1 cellular context compared by ENCODE assay signal in the genomic region with DNA sequence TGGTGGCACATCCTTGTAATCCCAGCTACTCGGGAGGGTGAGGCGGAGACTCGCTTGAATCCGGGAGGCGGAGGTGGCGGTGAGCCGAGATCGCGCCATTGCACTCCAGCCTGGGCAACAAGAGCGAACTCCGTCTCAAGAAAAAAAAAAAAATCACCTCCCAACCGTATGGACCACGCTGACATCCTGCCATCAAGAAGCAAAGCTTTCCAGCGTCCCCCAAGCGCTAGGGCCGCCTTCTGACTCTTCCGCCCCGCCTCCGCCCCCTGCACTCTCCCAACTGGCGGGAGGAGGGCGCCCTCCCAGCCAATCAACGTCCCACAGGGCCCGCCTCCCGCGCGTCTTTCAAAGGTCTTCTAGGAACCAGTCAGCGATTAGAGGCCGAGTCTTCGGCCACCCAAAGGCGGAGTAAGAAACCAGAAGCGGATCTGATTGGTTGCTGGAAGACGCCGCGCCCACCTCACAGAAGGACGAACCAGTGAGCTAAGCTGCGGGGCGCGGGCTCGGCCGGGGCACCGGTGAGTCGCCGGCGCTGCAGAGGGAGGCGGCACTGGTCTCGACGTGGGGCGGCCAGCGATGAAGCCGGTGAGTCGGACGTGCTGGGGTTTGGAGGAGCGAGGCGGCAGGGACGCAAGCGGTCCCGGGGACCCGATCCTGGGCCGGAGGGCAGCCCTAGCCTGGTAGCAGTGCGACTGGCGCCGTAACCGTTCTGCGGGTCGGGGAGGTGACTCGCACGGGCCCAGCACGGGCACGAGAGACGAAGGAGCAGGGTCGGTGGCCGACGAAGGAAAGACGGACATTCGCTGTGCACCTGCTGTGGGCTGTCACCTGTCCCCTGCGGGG.
TF ChIP-seq lines count a peak whose summit lies in the region.

A gene with protein sequence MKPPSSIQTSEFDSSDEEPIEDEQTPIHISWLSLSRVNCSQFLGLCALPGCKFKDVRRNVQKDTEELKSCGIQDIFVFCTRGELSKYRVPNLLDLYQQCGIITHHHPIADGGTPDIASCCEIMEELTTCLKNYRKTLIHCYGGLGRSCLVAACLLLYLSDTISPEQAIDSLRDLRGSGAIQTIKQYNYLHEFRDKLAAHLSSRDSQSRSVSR (plus strand): TSS at position 515 of the 843 bp plus-strand sequence. CDS start 62 bp downstream, at position 577.

TF ChIP-seq in HepG2, 621 proteins besides CTCF, POLR2A, EP300 and RAD21 (continued from another document and continues in another):
- TF ChIP-seq ZNF280D (CRISPR knock-in tag; IDR thresholded peaks at IDR 0.05), result peak; percentile 50; the same call in 1 of the 2 replicates
- TF ChIP-seq ZNF768 (CRISPR knock-in tag; IDR thresholded peaks at IDR 0.05), result no peak; the same call in 1 of the 2 replicates
- TF ChIP-seq TRIM24 (CRISPR knock-in tag; IDR thresholded peaks at IDR 0.05), result no peak
- no peak; the same call in 1 of the 2 replicates for TF ChIP-seq PATZ1 (CRISPR knock-in tag; IDR thresholded peaks at IDR 0.05)
- TF ChIP-seq, protein P1, sequence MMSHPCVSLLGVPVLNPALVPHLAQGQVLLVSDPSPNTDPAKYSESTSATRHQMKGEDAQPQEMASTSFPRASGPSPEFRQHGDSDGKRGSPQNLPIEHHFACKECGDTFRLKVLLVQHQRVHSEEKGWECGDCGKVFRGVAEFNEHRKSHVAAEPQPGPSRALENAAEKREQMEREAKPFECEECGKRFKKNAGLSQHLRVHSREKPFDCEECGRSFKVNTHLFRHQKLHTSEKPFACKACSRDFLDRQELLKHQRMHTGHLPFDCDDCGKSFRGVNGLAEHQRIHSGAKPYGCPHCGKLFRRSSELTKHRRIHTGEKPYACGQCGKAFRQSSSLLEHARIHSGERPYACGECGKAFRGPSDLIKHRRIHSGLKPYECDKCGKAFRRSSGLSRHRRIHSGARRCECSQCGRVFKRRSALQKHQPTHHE (CRISPR knock-in tag; IDR thresholded peaks at IDR 0.05; ENCODE audit: borderline replicate concordance), result 0 out of 2 replicates have a peak, but pooled peaks have one; percentile 39
- peak; percentile 96 for TF ChIP-seq ZFP36L1 (CRISPR knock-in tag; IDR thresholded peaks at IDR 0.05)
- no peak; the same call in 1 of the 2 replicates for TF ChIP-seq GATAD2A (CRISPR knock-in tag; IDR thresholded peaks at IDR 0.05)
- TF ChIP-seq ZFP37 (CRISPR knock-in tag; IDR thresholded peaks at IDR 0.05; ENCODE audit: borderline replicate concordance), result no peak; the same call in 1 of the 2 replicates
- TF ChIP-seq ARID2 (CRISPR knock-in tag; IDR thresholded peaks at IDR 0.05; ENCODE audit: borderline replicate concordance), result peak; percentile 49; the same call in 1 of the 2 replicates
- TF ChIP-seq PAF1 (CRISPR knock-in tag; IDR thresholded peaks at IDR 0.05), result no peak
- TF ChIP-seq SRF (IDR thresholded peaks at IDR 0.05; ENCODE audit: low read depth, low read length), result 0 out of 2 replicates have a peak, but pooled peaks have one; percentile 35
- TF ChIP-seq FOXO1 (CRISPR knock-in tag; IDR thresholded peaks at IDR 0.05), result no peak; the same call in 1 of the 2 replicates
- no peak; the same call in 1 of the 2 replicates for TF ChIP-seq FIP1L1 (IDR thresholded peaks at IDR 0.05; ENCODE audit: borderline replicate concordance, insufficient read depth, low read depth, low read length)
- no peak for TF ChIP-seq ZNF709 (CRISPR knock-in tag; IDR thresholded peaks at IDR 0.05)
- TF ChIP-seq GMEB2 (CRISPR knock-in tag; IDR thresholded peaks at IDR 0.05; ENCODE audit: low read depth), result no peak
- TF ChIP-seq RBFOX2 (IDR thresholded peaks at IDR 0.05; ENCODE audit: low read depth, low read length), result peak; percentile 90
- no peak for TF ChIP-seq TFAP4 (IDR thresholded peaks at IDR 0.05; ENCODE audit: borderline replicate concordance, low read depth)
- TF ChIP-seq ZNF577 (CRISPR knock-in tag; IDR thresholded peaks at IDR 0.05; ENCODE audit: borderline replicate concordance, low read depth), result no peak
- no peak for TF ChIP-seq EHMT2 (IDR thresholded peaks at IDR 0.05; ENCODE audit: borderline replicate concordance, low read depth, low read length)
- TF ChIP-seq MAFF (IDR thresholded peaks at IDR 0.05; ENCODE audit: low read depth, low read length), result no peak
- TF ChIP-seq NFE2L1 (CRISPR knock-in tag; IDR thresholded peaks at IDR 0.05; ENCODE audit: borderline replicate concordance), result no peak
- no peak for TF ChIP-seq ZNF713 (CRISPR knock-in tag; IDR thresholded peaks at IDR 0.05)
- peak; percentile 75 for TF ChIP-seq KMT2B (CRISPR knock-in tag; IDR thresholded peaks at IDR 0.05)
- no peak for TF ChIP-seq ZNF17 (CRISPR knock-in tag; IDR thresholded peaks at IDR 0.05)
- no peak for TF ChIP-seq SKI (IDR thresholded peaks at IDR 0.05; ENCODE audit: partially characterized antibody)
- TF ChIP-seq POLR2G (IDR thresholded peaks at IDR 0.05; ENCODE audit: low read depth, low read length), result peak; percentile 89
- TF ChIP-seq KDM4B (CRISPR knock-in tag; IDR thresholded peaks at IDR 0.05), result peak; percentile 22; the same call in 1 of the 2 replicates
- TF ChIP-seq MXI1 (IDR thresholded peaks at IDR 0.05; ENCODE audit: borderline replicate concordance, low read depth, low read length), result peak; percentile 84; the same call in 2 of the 3 replicates
- TF ChIP-seq JUND (CRISPR knock-in tag; IDR thresholded peaks at IDR 0.05), result no peak
- TF ChIP-seq KMT2A (CRISPR knock-in tag; IDR thresholded peaks at IDR 0.05), result peak; percentile 98
- TF ChIP-seq ERF (CRISPR knock-in tag; IDR thresholded peaks at IDR 0.05), result no peak
- no peak for TF ChIP-seq ZNF484 (CRISPR knock-in tag; IDR thresholded peaks at IDR 0.05; ENCODE audit: borderline replicate concordance, low read depth)
- no peak; the same call in 1 of the 2 replicates for TF ChIP-seq ZNF703 (CRISPR knock-in tag; IDR thresholded peaks at IDR 0.05; ENCODE audit: borderline replicate concordance)
- TF ChIP-seq, protein P2, sequence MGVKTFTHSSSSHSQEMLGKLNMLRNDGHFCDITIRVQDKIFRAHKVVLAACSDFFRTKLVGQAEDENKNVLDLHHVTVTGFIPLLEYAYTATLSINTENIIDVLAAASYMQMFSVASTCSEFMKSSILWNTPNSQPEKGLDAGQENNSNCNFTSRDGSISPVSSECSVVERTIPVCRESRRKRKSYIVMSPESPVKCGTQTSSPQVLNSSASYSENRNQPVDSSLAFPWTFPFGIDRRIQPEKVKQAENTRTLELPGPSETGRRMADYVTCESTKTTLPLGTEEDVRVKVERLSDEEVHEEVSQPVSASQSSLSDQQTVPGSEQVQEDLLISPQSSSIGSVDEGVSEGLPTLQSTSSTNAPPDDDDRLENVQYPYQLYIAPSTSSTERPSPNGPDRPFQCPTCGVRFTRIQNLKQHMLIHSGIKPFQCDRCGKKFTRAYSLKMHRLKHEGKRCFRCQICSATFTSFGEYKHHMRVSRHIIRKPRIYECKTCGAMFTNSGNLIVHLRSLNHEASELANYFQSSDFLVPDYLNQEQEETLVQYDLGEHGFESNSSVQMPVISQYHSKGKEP (CRISPR knock-in tag; IDR thresholded peaks at IDR 0.05), result no peak
- TF ChIP-seq HCFC1 (IDR thresholded peaks at IDR 0.05; ENCODE audit: low read depth, low read length), result no peak
- TF ChIP-seq ZNF543 (CRISPR knock-in tag; IDR thresholded peaks at IDR 0.05), result peak; percentile 75
- 0 out of 2 replicates have a peak, but pooled peaks have one; percentile 32 for TF ChIP-seq MAZ (IDR thresholded peaks at IDR 0.05; ENCODE audit: borderline replicate concordance, low read depth, low read length)
- no peak for TF ChIP-seq MAZ (CRISPR knock-in tag; IDR thresholded peaks at IDR 0.05; ENCODE audit: low read depth)
- TF ChIP-seq, protein P3, sequence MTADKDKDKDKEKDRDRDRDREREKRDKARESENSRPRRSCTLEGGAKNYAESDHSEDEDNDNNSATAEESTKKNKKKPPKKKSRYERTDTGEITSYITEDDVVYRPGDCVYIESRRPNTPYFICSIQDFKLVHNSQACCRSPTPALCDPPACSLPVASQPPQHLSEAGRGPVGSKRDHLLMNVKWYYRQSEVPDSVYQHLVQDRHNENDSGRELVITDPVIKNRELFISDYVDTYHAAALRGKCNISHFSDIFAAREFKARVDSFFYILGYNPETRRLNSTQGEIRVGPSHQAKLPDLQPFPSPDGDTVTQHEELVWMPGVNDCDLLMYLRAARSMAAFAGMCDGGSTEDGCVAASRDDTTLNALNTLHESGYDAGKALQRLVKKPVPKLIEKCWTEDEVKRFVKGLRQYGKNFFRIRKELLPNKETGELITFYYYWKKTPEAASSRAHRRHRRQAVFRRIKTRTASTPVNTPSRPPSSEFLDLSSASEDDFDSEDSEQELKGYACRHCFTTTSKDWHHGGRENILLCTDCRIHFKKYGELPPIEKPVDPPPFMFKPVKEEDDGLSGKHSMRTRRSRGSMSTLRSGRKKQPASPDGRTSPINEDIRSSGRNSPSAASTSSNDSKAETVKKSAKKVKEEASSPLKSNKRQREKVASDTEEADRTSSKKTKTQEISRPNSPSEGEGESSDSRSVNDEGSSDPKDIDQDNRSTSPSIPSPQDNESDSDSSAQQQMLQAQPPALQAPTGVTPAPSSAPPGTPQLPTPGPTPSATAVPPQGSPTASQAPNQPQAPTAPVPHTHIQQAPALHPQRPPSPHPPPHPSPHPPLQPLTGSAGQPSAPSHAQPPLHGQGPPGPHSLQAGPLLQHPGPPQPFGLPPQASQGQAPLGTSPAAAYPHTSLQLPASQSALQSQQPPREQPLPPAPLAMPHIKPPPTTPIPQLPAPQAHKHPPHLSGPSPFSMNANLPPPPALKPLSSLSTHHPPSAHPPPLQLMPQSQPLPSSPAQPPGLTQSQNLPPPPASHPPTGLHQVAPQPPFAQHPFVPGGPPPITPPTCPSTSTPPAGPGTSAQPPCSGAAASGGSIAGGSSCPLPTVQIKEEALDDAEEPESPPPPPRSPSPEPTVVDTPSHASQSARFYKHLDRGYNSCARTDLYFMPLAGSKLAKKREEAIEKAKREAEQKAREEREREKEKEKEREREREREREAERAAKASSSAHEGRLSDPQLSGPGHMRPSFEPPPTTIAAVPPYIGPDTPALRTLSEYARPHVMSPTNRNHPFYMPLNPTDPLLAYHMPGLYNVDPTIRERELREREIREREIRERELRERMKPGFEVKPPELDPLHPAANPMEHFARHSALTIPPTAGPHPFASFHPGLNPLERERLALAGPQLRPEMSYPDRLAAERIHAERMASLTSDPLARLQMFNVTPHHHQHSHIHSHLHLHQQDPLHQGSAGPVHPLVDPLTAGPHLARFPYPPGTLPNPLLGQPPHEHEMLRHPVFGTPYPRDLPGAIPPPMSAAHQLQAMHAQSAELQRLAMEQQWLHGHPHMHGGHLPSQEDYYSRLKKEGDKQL (CRISPR knock-in tag; IDR thresholded peaks at IDR 0.05; ENCODE audit: low read depth), result 0 out of 2 replicates have a peak, but pooled peaks have one; percentile 14
